ENCODE assay signal across 1 cellular context in the genomic region with DNA sequence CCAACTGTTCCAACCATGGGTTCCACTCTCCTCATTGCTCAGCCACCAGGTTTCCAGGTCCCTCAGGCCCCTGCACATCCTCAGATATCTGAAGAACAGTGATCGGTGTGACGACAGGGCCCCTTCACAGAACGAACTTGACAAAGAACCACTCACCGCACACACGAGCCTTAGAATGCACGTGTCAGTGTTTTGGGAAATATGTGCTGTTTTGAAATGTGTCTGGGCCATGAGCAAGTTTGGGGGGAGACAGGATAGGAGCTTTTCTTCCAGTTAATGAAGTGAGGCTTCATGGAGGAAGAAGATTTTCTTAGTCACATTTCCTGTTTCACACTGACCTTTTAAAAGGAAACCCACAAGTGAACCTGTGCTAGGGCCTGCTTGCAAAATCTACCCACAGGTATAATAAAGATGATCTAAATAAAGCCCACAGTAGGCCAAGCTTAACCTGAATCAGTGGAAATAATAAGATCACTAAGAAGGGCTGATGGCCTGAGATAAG.
A peak's percentile ranks its signal among the peaks of the same experiment; 100 is the strongest.
TF ChIP-seq lines count a peak whose summit lies in the region.

No MANE protein-coding gene starts in this region.

TF ChIP-seq in endothelial cell of umbilical vein, 7 proteins besides CTCF, POLR2A, EP300 and RAD21 (continued from another document):
- TF ChIP-seq, protein P1, sequence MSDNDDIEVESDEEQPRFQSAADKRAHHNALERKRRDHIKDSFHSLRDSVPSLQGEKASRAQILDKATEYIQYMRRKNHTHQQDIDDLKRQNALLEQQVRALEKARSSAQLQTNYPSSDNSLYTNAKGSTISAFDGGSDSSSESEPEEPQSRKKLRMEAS (IDR thresholded peaks at IDR 0.05; ENCODE audit: insufficient read depth, insufficient read length), result no peak
- TF ChIP-seq POLR2AphosphoS5 (IDR thresholded peaks at IDR 0.05; ENCODE audit: insufficient read depth, low read depth, low read length) (no peak), FOS (IDR thresholded peaks at IDR 0.05; ENCODE audit: borderline replicate concordance, insufficient read depth, low read length) (peak; percentile 45), EZH2 (IDR thresholded peaks at IDR 0.05; ENCODE audit: borderline replicate concordance, low read depth, low read length, severe bottlenecking) (no peak), GATA2 (IDR thresholded peaks at IDR 0.05; ENCODE audit: insufficient read depth, insufficient read length, low read depth, low read length) (peak; percentile 48), JUN (IDR thresholded peaks at IDR 0.05; ENCODE audit: borderline replicate concordance, insufficient read depth, insufficient read length, low read depth) (no peak)
